ENCODE assay signal across 1 cellular context in genomic region chr9:70418822-70419545, GRCh38.
TF ChIP-seq lines count a peak whose summit lies in the region.

No MANE protein-coding gene starts in this region.

TF ChIP-seq in K562, 482 proteins besides CTCF, POLR2A, EP300 and RAD21 (continued from another document and continues in another):
- TF ChIP-seq DEAF1 (CRISPR knock-in tag; IDR thresholded peaks at IDR 0.05), result no peak
- TF ChIP-seq MTA2 (IDR thresholded peaks at IDR 0.05; ENCODE audit: low read depth), result no peak
- peak; percentile 80 for TF ChIP-seq HNRNPLL (IDR thresholded peaks at IDR 0.05; ENCODE audit: low read depth, low read length, poor library complexity, severe bottlenecking)
- TF ChIP-seq ZNF511 (CRISPR knock-in tag; IDR thresholded peaks at IDR 0.05), result peak; percentile 27; the same call in 1 of the 2 replicates
- TF ChIP-seq LEF1 (IDR thresholded peaks at IDR 0.05), result peak; percentile 13; the same call in 1 of the 2 replicates
- TF ChIP-seq MAFK (IDR thresholded peaks at IDR 0.05; ENCODE audit: low read length), result no peak
- no peak for TF ChIP-seq ARID3A (IDR thresholded peaks at IDR 0.05; ENCODE audit: borderline replicate concordance, low read depth, low read length)
- no peak for TF ChIP-seq CREBBP (IDR thresholded peaks at IDR 0.05; ENCODE audit: low read depth, low read length)
- TF ChIP-seq ZNF174 (CRISPR knock-in tag; IDR thresholded peaks at IDR 0.05), result no peak
- peak; percentile 70 for TF ChIP-seq STAT5A (IDR thresholded peaks at IDR 0.05; ENCODE audit: borderline replicate concordance, low read length)
- TF ChIP-seq MAX (CRISPR knock-in tag; IDR thresholded peaks at IDR 0.05), result peak; percentile 82
- TF ChIP-seq ZNF23 (CRISPR knock-in tag; IDR thresholded peaks at IDR 0.05), result no peak
- TF ChIP-seq NCOA6 (IDR thresholded peaks at IDR 0.05), result no peak
- no peak for TF ChIP-seq NFIC (IDR thresholded peaks at IDR 0.05)
- TF ChIP-seq ZNF165 (CRISPR knock-in tag; IDR thresholded peaks at IDR 0.05; ENCODE audit: borderline replicate concordance), result no peak
- TF ChIP-seq ZNF589 (CRISPR knock-in tag; IDR thresholded peaks at IDR 0.05; ENCODE audit: low read depth), result peak; percentile 34; the same call in 1 of the 2 replicates
- no peak for TF ChIP-seq CHD7 (IDR thresholded peaks at IDR 0.05; ENCODE audit: low read depth, low read length)
- 0 out of 2 replicates have a peak, but pooled peaks have one; percentile 7 for TF ChIP-seq JUN (IDR thresholded peaks at IDR 0.05; ENCODE audit: borderline replicate concordance, low read depth, low read length)
- TF ChIP-seq JUN (CRISPR knock-in tag; IDR thresholded peaks at IDR 0.05; ENCODE audit: borderline replicate concordance), result no peak
- TF ChIP-seq ID3 (CRISPR knock-in tag; IDR thresholded peaks at IDR 0.05), result no peak
- no peak for TF ChIP-seq ID3 (tag; IDR thresholded peaks at IDR 0.05)
- 0 out of 2 replicates have a peak, but pooled peaks have one; percentile 26 for TF ChIP-seq CBX1 (IDR thresholded peaks at IDR 0.05; ENCODE audit: low read depth)
- no peak for TF ChIP-seq ZHX1 (conservative IDR thresholded peaks at IDR 0.05; ENCODE audit: low read length)
- no peak; the same call in none of the 2 replicates for TF ChIP-seq ZNF395 (CRISPR knock-in tag; IDR thresholded peaks at IDR 0.05)
- peak; percentile 38; the same call in 1 of the 2 replicates for TF ChIP-seq CREB1 (IDR thresholded peaks at IDR 0.05)
- no peak for TF ChIP-seq CREB1 (CRISPR knock-in tag; IDR thresholded peaks at IDR 0.05)
- no peak for TF ChIP-seq SNRNP70 (optimal IDR thresholded peaks at IDR 0.05; ENCODE audit: low read depth, low read length)
- peak; percentile 37; the same call in 1 of the 2 replicates for TF ChIP-seq GTF2E2 (tag; IDR thresholded peaks at IDR 0.05)
- TF ChIP-seq IFI16 (CRISPR knock-in tag; IDR thresholded peaks at IDR 0.05), result no peak
- no peak for TF ChIP-seq JUNB (CRISPR knock-in tag; conservative IDR thresholded peaks at IDR 0.05)
- TF ChIP-seq ADNP (tag; IDR thresholded peaks at IDR 0.05), result no peak
- no peak for TF ChIP-seq ZNF224 (CRISPR knock-in tag; IDR thresholded peaks at IDR 0.05)
- TF ChIP-seq POLR2AphosphoS2 (IDR thresholded peaks at IDR 0.05; ENCODE audit: low read length), result no peak
- TF ChIP-seq ZNF280B (CRISPR knock-in tag; IDR thresholded peaks at IDR 0.05), result no peak
- no peak for TF ChIP-seq ZBTB43 (CRISPR knock-in tag; IDR thresholded peaks at IDR 0.05)
